ENCODE assay signal across 20 cellular contexts in the genomic region with DNA sequence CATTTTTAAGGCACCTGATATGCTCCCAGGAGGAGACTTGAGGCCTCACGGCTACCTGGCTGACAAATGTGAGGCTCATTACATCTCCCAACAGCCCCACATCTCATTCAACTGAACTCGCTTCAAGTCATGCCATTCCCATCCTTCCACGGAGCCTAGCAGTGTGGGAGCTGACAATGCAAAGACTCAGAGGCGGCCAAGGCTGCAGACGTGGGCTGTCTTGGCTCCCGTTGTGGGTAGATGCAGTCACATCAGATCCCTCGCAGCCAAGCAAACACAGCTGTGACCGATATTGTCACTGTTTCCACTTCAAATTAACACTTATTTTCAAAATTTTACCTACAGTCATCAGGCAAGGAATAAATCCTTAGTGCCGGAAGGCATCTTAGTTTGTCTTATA.
"Had no signal": no experiment of that assay in that cellular context is flagged by ENCODE, and none has a peak within 500 bp of the region (broad histone marks: within the 10 kb centered on the region; RNA-seq: fewer than 3 reads in every experiment).

No MANE protein-coding gene starts in this region.

- H3K4me1 ChIP-seq: esophagus squamous epithelium, foreskin keratinocyte, left lung, parathyroid adenoma, psoas muscle, uterus had no signal

- H3K27ac Mint-ChIP-seq: nephron, type B pancreatic cell had no signal

- DNase-seq: cortex of kidney; effector memory CD4-positive, alpha-beta T cell; esophagus squamous epithelium; foreskin keratinocyte; left lung; mesenchymal stem cell; midbrain; naive B cell; psoas muscle; retina; small intestine; stimulated activated CD4-positive, alpha-beta T cell treated with anti-CD3 and anti-CD28 coated beads, Interleukin-12 subunit alpha, Interleukin-12 subunit beta, amount 100 ng/mL, for 4 hours; stimulated activated naive CD4-positive, alpha-beta T cell treated with Interleukin-2 at 50 U/mL for 16 hours; uterus had no signal

- H3K27ac ChIP-seq: epithelial cell of prostate, esophagus squamous epithelium, foreskin keratinocyte, left lung, parathyroid adenoma, psoas muscle, uterus had no signal

- ATAC-seq: foreskin keratinocyte, left lung, psoas muscle had no signal

- H3K4me3 Mint-ChIP-seq: central memory CD8-positive, alpha-beta T cell; naive B cell; nephron; type B pancreatic cell had no signal

- H3K36me3 Mint-ChIP-seq: type B pancreatic cell had no signal

- H3K9me3 Mint-ChIP-seq: central memory CD8-positive, alpha-beta T cell; naive B cell; nephron; type B pancreatic cell had no signal

- H3K36me3 ChIP-seq: esophagus squamous epithelium, left lung, uterus had no signal

- H3K9me3 ChIP-seq: esophagus squamous epithelium, left lung, psoas muscle, uterus had no signal

- H3K27me3 ChIP-seq: esophagus squamous epithelium, left lung, uterus had no signal

- H3K4me3 ChIP-seq: esophagus squamous epithelium, left lung, lung, psoas muscle, uterus had no signal
